7 cellular contexts compared by ENCODE assay signal in the genomic region with DNA sequence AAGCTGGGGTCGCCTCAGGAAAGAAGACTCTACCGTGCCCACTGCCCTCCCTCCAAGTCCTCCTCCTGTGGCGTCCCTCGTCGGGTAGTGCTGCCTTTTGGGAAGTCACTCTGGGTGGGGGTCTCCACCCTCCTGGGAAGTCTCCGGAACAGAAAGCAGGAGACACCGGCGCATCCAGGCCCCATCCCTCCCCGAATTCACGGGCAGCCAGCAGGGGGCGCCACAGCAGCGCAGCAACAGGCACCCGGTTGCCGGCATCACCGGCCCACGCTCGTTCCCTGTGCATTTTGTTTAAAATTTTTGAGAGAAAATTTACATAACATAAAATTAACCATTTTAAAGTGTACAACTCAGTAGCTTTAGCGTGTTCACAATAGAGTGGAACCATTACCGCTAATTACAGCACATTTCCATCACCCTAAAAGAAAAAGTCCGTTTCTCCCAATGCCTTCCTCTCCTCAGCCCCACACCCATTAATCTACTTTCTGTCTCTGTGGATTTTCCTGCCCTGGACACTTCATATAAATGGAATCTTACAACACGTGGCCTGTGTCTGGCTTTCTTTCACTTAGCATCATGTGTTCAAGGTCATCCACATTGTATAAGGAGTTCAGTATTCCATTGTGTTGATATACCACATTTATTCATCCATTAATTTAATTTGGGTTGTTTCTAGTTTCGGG.
A peak's percentile ranks its signal among the peaks of the same experiment; 100 is the strongest.
DNase-seq lines count a peak whose midpoint lies in the region; ATAC-seq and TF ChIP-seq lines count a peak whose summit lies in the region.

No MANE protein-coding gene starts in this region.

- H3F3A ChIP-seq in PC-9 (ENCODE audit: insufficient read depth, low read depth): no peaks in the 10 kb centered on the region

- no peaks in the 10 kb centered on the region for H3K9me3 ChIP-seq in PC-9 (ENCODE audit: insufficient read depth, low read depth)

- peak; percentile 45 for ATAC-seq in GM18502 (IDR thresholded peaks at IDR 0.05; ENCODE audit: poor library complexity, unreplicated experiment)

- no peak overlapping the region for H3K4me3 ChIP-seq in PC-9

- H3K27ac ChIP-seq in PC-9: no peak overlapping the region

- peak in 1 of 2 experiments; percentile 6 for DNase-seq in PC-9
- peak; percentile 53 for DNase-seq in astrocyte of the hippocampus (ENCODE audit: low read depth, low spot score)
- DNase-seq in inferior parietal cortex (ENCODE audit: extremely low spot score): peak; percentile 53
- peak; percentile 51 for DNase-seq in stimulated activated CD4-positive, alpha-beta T cell treated with anti-CD3 and anti-CD28 coated beads, Interleukin-4, amount 100 ng/mL, for 1 hour
- no peak for DNase-seq in GOT3 (lab: John Stamatoyannopoulos, UW)
- DNase-seq in NCI-H2081 (lab: John Stamatoyannopoulos, UW): no peak

- H3K36me3 ChIP-seq in PC-9 (ENCODE audit: low read depth): no peaks in the 10 kb centered on the region

- H4K20me1 ChIP-seq in PC-9 (ENCODE audit: insufficient read depth): no peaks in the 10 kb centered on the region

- intact Hi-C loops in PC-9 (cut with micrococcal nuclease; ENCODE audit: unreplicated experiment): no loop called here

- CTCF ChIA-PET in PC-9 (lab: Charles Lee): no interaction called here

- TF ChIP-seq CTCF in PC-9 (conservative IDR thresholded peaks at IDR 0.05): peak; percentile 71

- no peak overlapping the region for H3K4me2 ChIP-seq in PC-9

- POLR2A ChIA-PET in PC-9 (lab: Charles Lee; ENCODE audit: unreplicated experiment): no interaction called here

- peaks cover 56% of the 10 kb centered on the region for H3K27me3 ChIP-seq in PC-9 (ENCODE audit: insufficient read depth, low read depth)

- no peaks in the 10 kb centered on the region for H3K9me2 ChIP-seq in PC-9 (ENCODE audit: insufficient read depth)

- no peak overlapping the region for H2AFZ ChIP-seq in PC-9

- BruUV-seq in PC-9 (replicated peaks; lab: Mats Ljungman, UMichigan): no TSS peak

- no peaks in the 10 kb centered on the region for H3K79me2 ChIP-seq in PC-9 (ENCODE audit: low read depth)

- H3K4me1 ChIP-seq in PC-9 (replicated peaks; ENCODE audit: insufficient read depth): no peaks in the 10 kb centered on the region

Comparison
In these comparisons a context has a peak if more than half of its experiments do, and no peak if none do; other contexts are left out.
1. DNase-seq: peak in astrocyte of the hippocampus (single experiment), inferior parietal cortex (single experiment) and stimulated activated CD4-positive, alpha-beta T cell treated with anti-CD3 and anti-CD28 coated beads, Interleukin-4, amount 100 ng/mL, for 1 hour (single experiment); none in GOT3 (single experiment) and NCI-H2081 (0 of 2).